Comparison of ENCODE assay signal across 20 cellular contexts in genomic region chr4:86271057-86271456, GRCh38.
"Had no signal": no experiment of that assay in that cellular context is flagged by ENCODE, and none has a peak within 500 bp of the region (broad histone marks: within the 10 kb centered on the region; RNA-seq: fewer than 3 reads in every experiment).

No MANE protein-coding gene starts in this region.

- H3K27ac ChIP-seq: adrenal gland, SJSA1 had no signal

- H3K27me3 ChIP-seq: adrenal gland, SJSA1 had no signal

- H3K4me1 ChIP-seq: adrenal gland, SJSA1 had no signal

- H3K4me3 ChIP-seq: adrenal gland, SJSA1 had no signal

- DNase-seq: activated CD4-positive, alpha-beta T cell treated with anti-CD3 and anti-CD28 coated beads for 4 hours; activated CD8-positive, alpha-beta memory T cell treated with anti-CD3 and anti-CD28 coated beads, Interleukin-2, amount 50 U/mL, for 48 hours; activated CD8-positive, alpha-beta T cell treated with anti-CD3 and anti-CD28 coated beads, Interleukin-2, amount 10 ng/mL, durations not matched to agents 7 days and 5 days; activated naive CD4-positive, alpha-beta T cell treated with anti-CD3 and anti-CD28 coated beads, Interleukin-2, amount 50 U/mL, for 16 hours; activated naive CD8-positive, alpha-beta T cell treated with anti-CD3 and anti-CD28 coated beads, Interleukin-2, amount 10 ng/mL, durations not matched to agents 7 days and 5 days; activated T-cell treated with anti-CD3 and anti-CD28 coated beads, Interleukin-2, amount 50 U/mL, for 1 hour; adrenal gland; anterior cingulate cortex; cerebellar nuclear complex; NCI-H1105 treated with DMSO at 0.1 percent for 48 hours; NCI-H1436 treated with DMSO at 0.1 percent for 48 hours; NCI-H187; NCI-H2081; NCI-H510A treated with DMSO at 0.1 percent for 48 hours; NCI-H69; PC-3; SHP77 had no signal

- H3K36me3 ChIP-seq: adrenal gland, SJSA1 had no signal

- ATAC-seq: activated CD4-positive, CD25-positive, alpha-beta regulatory T cell treated with anti-CD3 and anti-CD28 coated beads, Interleukin-2, amount 50 U/mL, for 24 hours; activated CD8-positive, alpha-beta T cell treated with anti-CD3 and anti-CD28 coated beads, Interleukin-2, amount 10 ng/mL, durations not matched to agents 7 days and 5 days; PC-3; SK-N-SH treated with all-trans-retinoic acid at 6 μM for 48 hours had no signal

- H3K9me3 ChIP-seq: SJSA1 had no signal
